ENCODE assay signal across 8 cellular contexts in genomic region chr11:74949748-74950127, GRCh38. TPM values are rescaled to one million over a fixed set of nuclear protein-coding genes. Genes with fewer than 3 reads are reported as not detected.
A peak's percentile ranks its signal among the peaks of the same experiment; 100 is the strongest.
DNase-seq lines count a peak whose midpoint lies in the region; ATAC-seq lines count a peak whose summit lies in the region.

No MANE protein-coding gene starts in this region.

- no peaks in the 10 kb centered on the region for H3K36me3 ChIP-seq in stomach smooth muscle (ENCODE audit: control insufficient read depth in 2 of 2, insufficient read depth in 2 of 2, low read length in 2 of 2)

- no peaks in the 10 kb centered on the region for H3K27me3 ChIP-seq in stomach smooth muscle (ENCODE audit: control insufficient read depth in 1 of 2, insufficient read depth in 2 of 2, low read length in 2 of 2)

- H3K4me3 Mint-ChIP-seq in activated CD8-positive, alpha-beta memory T cell treated with anti-CD3 and anti-CD28 coated beads, Interleukin-2, amount 10 ng/mL, durations not matched to agents 7 days and 5 days, result peak overlapping the region; percentile 98
- H3K4me3 Mint-ChIP-seq in activated T-helper 2 cell treated with anti-CD3 and anti-CD28 coated beads, Interferon-gamma antibody, Interleukin-2, Interleukin-4, amounts not matched to agents 10 μg/mL and 5 μg/mL and 100 μg/mL, durations not matched to agents 14 hours and 24 hours and 36 hours (ENCODE audit: low read depth), result peak overlapping the region; percentile 95

- no peaks in the 10 kb centered on the region for H3K27me3 Mint-ChIP-seq in activated CD8-positive, alpha-beta memory T cell treated with anti-CD3 and anti-CD28 coated beads, Interleukin-2, amount 10 ng/mL, durations not matched to agents 7 days and 5 days
- no peaks in the 10 kb centered on the region for H3K27me3 Mint-ChIP-seq in activated T-helper 2 cell treated with anti-CD3 and anti-CD28 coated beads, Interferon-gamma antibody, Interleukin-2, Interleukin-4, amounts not matched to agents 10 μg/mL and 5 μg/mL and 100 μg/mL, durations not matched to agents 14 hours and 24 hours and 36 hours (ENCODE audit: low read depth)

- CTCF ChIA-PET in activated CD8-positive, alpha-beta memory T cell treated with anti-CD3 and anti-CD28 coated beads, Interleukin-2, amount 10 ng/mL, durations not matched to agents 7 days and 5 days (lab: Charles Lee), result interaction anchor here (1.9 kb wide), 1 partner anchor 10 kb away, joined by 7 read pairs; no protein-coding TSS in a partner anchor

- intact Hi-C loops in activated T-helper 2 cell treated with anti-CD3 and anti-CD28 coated beads, Interferon-gamma antibody, Interleukin-2, Interleukin-4, amounts not matched to agents 10 μg/mL and 5 μg/mL and 100 μg/mL, durations not matched to agents 14 hours and 24 hours and 36 hours (cut with micrococcal nuclease), result loop anchor here (1.0 to 10.0 kb wide), 3 partner anchors 17 to 555 kb away; partner anchors contain the start of genes NEU3 and PGM2L1

- peak overlapping the region; percentile 76 for H3K27ac ChIP-seq in stomach smooth muscle (ENCODE audit: low read length)

- peaks cover 57% of the 10 kb centered on the region for H3K4me1 Mint-ChIP-seq in activated CD8-positive, alpha-beta memory T cell treated with anti-CD3 and anti-CD28 coated beads, Interleukin-2, amount 10 ng/mL, durations not matched to agents 7 days and 5 days
- peaks cover 44% of the 10 kb centered on the region for H3K4me1 Mint-ChIP-seq in activated T-helper 2 cell treated with anti-CD3 and anti-CD28 coated beads, Interferon-gamma antibody, Interleukin-2, Interleukin-4, amounts not matched to agents 10 μg/mL and 5 μg/mL and 100 μg/mL, durations not matched to agents 14 hours and 24 hours and 36 hours (ENCODE audit: low read depth)

- H3K27ac Mint-ChIP-seq in activated CD8-positive, alpha-beta memory T cell treated with anti-CD3 and anti-CD28 coated beads, Interleukin-2, amount 10 ng/mL, durations not matched to agents 7 days and 5 days, result peak overlapping the region; percentile 98
- H3K27ac Mint-ChIP-seq in activated T-helper 2 cell treated with anti-CD3 and anti-CD28 coated beads, Interferon-gamma antibody, Interleukin-2, Interleukin-4, amounts not matched to agents 10 μg/mL and 5 μg/mL and 100 μg/mL, durations not matched to agents 14 hours and 24 hours and 36 hours, result peak overlapping the region; percentile 94

- peak overlapping the region; percentile 95 to 96 for H3K9ac ChIP-seq in stomach smooth muscle (ENCODE audit: low read length in 2 of 2)

- H3K9me3 Mint-ChIP-seq in activated CD8-positive, alpha-beta memory T cell treated with anti-CD3 and anti-CD28 coated beads, Interleukin-2, amount 10 ng/mL, durations not matched to agents 7 days and 5 days (ENCODE audit: low read depth), result no peaks in the 10 kb centered on the region
- no peaks in the 10 kb centered on the region for H3K9me3 Mint-ChIP-seq in activated T-helper 2 cell treated with anti-CD3 and anti-CD28 coated beads, Interferon-gamma antibody, Interleukin-2, Interleukin-4, amounts not matched to agents 10 μg/mL and 5 μg/mL and 100 μg/mL, durations not matched to agents 14 hours and 24 hours and 36 hours

- no peak for ATAC-seq in activated CD8-positive, alpha-beta memory T cell treated with anti-CD3 and anti-CD28 coated beads, Interleukin-2, amount 10 ng/mL, durations not matched to agents 7 days and 5 days

- H3K36me3 Mint-ChIP-seq in activated CD8-positive, alpha-beta memory T cell treated with anti-CD3 and anti-CD28 coated beads, Interleukin-2, amount 10 ng/mL, durations not matched to agents 7 days and 5 days, result peaks cover 45% of the 10 kb centered on the region
- H3K36me3 Mint-ChIP-seq in activated T-helper 2 cell treated with anti-CD3 and anti-CD28 coated beads, Interferon-gamma antibody, Interleukin-2, Interleukin-4, amounts not matched to agents 10 μg/mL and 5 μg/mL and 100 μg/mL, durations not matched to agents 14 hours and 24 hours and 36 hours (ENCODE audit: low read depth), result peaks cover 44% of the 10 kb centered on the region

- H3K9me3 ChIP-seq in iPS-18c (ENCODE audit: control insufficient read depth, insufficient read depth, low read length) (no peaks in the 10 kb centered on the region), stomach smooth muscle (ENCODE audit: control insufficient read depth in 2 of 2, low read length in 2 of 2) (no peaks in the 10 kb centered on the region)

- H3K4me1 ChIP-seq in stomach smooth muscle (ENCODE audit: control insufficient read depth, insufficient read depth, low read length), result peaks cover 17% of the 10 kb centered on the region

- H3K4me3 ChIP-seq in iPS-18c (ENCODE audit: insufficient read depth, low read depth, low read length), result peak overlapping the region; percentile 72
- peak overlapping the region; percentile 97 to 100 for H3K4me3 ChIP-seq in stomach smooth muscle (ENCODE audit: low read length in 2 of 2)

- DNase-seq in activated CD8-positive, alpha-beta memory T cell treated with anti-CD3 and anti-CD28 coated beads, Interleukin-2, amount 10 ng/mL, durations not matched to agents 7 days and 5 days, result no peak
- no peak for DNase-seq in activated CD8-positive, alpha-beta memory T cell treated with anti-CD3 and anti-CD28 coated beads, Interleukin-2, amount 50 U/mL, for 48 hours
- no peak for DNase-seq in activated T-helper 2 cell treated with anti-CD3 and anti-CD28 coated beads, Interferon-gamma antibody, Interleukin-2, Interleukin-4, amounts not matched to agents 10 μg/mL and 5 μg/mL and 100 μg/mL, durations not matched to agents 14 hours and 24 hours and 36 hours (ENCODE audit: low spot score)
- DNase-seq in NCI-H526 (lab: John Stamatoyannopoulos, UW), result no peak
- DNase-seq in mesenteric fat pad (ENCODE audit: low spot score), result no peak
- no peak for DNase-seq in COLO668 (lab: John Stamatoyannopoulos, UW; ENCODE audit: unreplicated experiment)

RNA-seq across cellular contexts. Expression of gene SPCS2, which starts 0.7 kb away (rescaled TPM):
- total RNA-seq in activated CD8-positive, alpha-beta memory T cell treated with anti-CD3 and anti-CD28 coated beads, Interleukin-2, amount 10 ng/mL, durations not matched to agents 7 days and 5 days, result 100 to 1,000 TPM; 130 to 156 TPM
- total RNA-seq in activated T-helper 2 cell treated with anti-CD3 and anti-CD28 coated beads, Interferon-gamma antibody, Interleukin-2, Interleukin-4, amounts not matched to agents 10 μg/mL and 5 μg/mL and 100 μg/mL, durations not matched to agents 14 hours and 24 hours and 36 hours, result 169 and 173 TPM in 2 replicates
- total RNA-seq in mesenteric fat pad, result 138 TPM

RNA-seq across cellular contexts. Expression of gene XRRA1, which starts 0.8 kb away (rescaled TPM):
- 10 to 100 TPM; 32.2 to 39.4 TPM for total RNA-seq in activated CD8-positive, alpha-beta memory T cell treated with anti-CD3 and anti-CD28 coated beads, Interleukin-2, amount 10 ng/mL, durations not matched to agents 7 days and 5 days
- total RNA-seq in activated T-helper 2 cell treated with anti-CD3 and anti-CD28 coated beads, Interferon-gamma antibody, Interleukin-2, Interleukin-4, amounts not matched to agents 10 μg/mL and 5 μg/mL and 100 μg/mL, durations not matched to agents 14 hours and 24 hours and 36 hours, result 9.9 and 10.7 TPM in 2 replicates
- total RNA-seq in mesenteric fat pad, result 23.4 TPM

RNA-seq across cellular contexts. Expression of gene NEU3, which starts 39.0 kb away (rescaled TPM):
- 10 to 100 TPM; 14.2 to 20.0 TPM for total RNA-seq in activated CD8-positive, alpha-beta memory T cell treated with anti-CD3 and anti-CD28 coated beads, Interleukin-2, amount 10 ng/mL, durations not matched to agents 7 days and 5 days
- 16.5 and 16.6 TPM in 2 replicates for total RNA-seq in activated T-helper 2 cell treated with anti-CD3 and anti-CD28 coated beads, Interferon-gamma antibody, Interleukin-2, Interleukin-4, amounts not matched to agents 10 μg/mL and 5 μg/mL and 100 μg/mL, durations not matched to agents 14 hours and 24 hours and 36 hours
- 6.2 TPM for total RNA-seq in mesenteric fat pad
